Comparison of ENCODE assay signal across 8 cellular contexts in genomic region chr2:113390133-113390849, GRCh38.
DNase-seq lines count a peak whose midpoint lies in the region; ATAC-seq, FAIRE-seq and TF ChIP-seq lines count a peak whose summit lies in the region.

No MANE protein-coding gene starts in this region.

- DNase-seq in GM13976 (ENCODE audit: low spot score): peak; percentile 77
- DNase-seq in RCC 7860 (ENCODE audit: low spot score): peak; percentile 73
- DNase-seq in astrocyte of the spinal cord (ENCODE audit: low read depth, low spot score): peak; percentile 83
- peak; percentile 91 for DNase-seq in inferior parietal cortex (ENCODE audit: extremely low spot score)
- peak; percentile 70 for DNase-seq in stimulated activated CD4-positive, alpha-beta T cell treated with anti-CD3 and anti-CD28 coated beads, Interleukin-15, amount 100 ng/mL, for 24 hours
- DNase-seq in NCI-H526 (lab: John Stamatoyannopoulos, UW): no peak
- no peak for DNase-seq in NCI-H2196 treated with DMSO at 0.1 percent for 48 hours (lab: John Stamatoyannopoulos, UW; ENCODE audit: unreplicated experiment)

- ATAC-seq in HG02759 (IDR thresholded peaks at IDR 0.05; ENCODE audit: unreplicated experiment): peak; percentile 94

- FAIRE-seq in RCC 7860 (lab: Jason Lieb, UNC): peak; percentile 87

- H3K4me3 ChIP-seq in astrocyte of the spinal cord (ENCODE audit: low read depth, low read length): no peak overlapping the region

- TF ChIP-seq CTCF in GM13976 (IDR thresholded peaks at IDR 0.05; ENCODE audit: borderline replicate concordance, control extremely low read depth, extremely low read depth, insufficient read depth, missing control alignments) (peak; percentile 73), astrocyte of the spinal cord (IDR thresholded peaks at IDR 0.05; ENCODE audit: low read depth, low read length) (peak; percentile 83)

- in situ Hi-C loops in GM13976 (cut with MboI; ENCODE audit: low sequenced_read_pairs, unreplicated experiment): no loop called here
- in situ Hi-C loops in astrocyte of the spinal cord (cut with HindIII; ENCODE audit: low sequenced_read_pairs): no loop called here

Comparison
In these comparisons a context has a peak if more than half of its experiments do, and no peak if none do; other contexts are left out.
1. DNase-seq: peak in GM13976 (single experiment), RCC 7860 (single experiment), astrocyte of the spinal cord (single experiment), inferior parietal cortex (single experiment) and stimulated activated CD4-positive, alpha-beta T cell treated with anti-CD3 and anti-CD28 coated beads, Interleukin-15, amount 100 ng/mL, for 24 hours (single experiment); none in NCI-H526 (0 of 2) and NCI-H2196 treated with DMSO at 0.1 percent for 48 hours (single experiment).